ENCODE assay signal across 1 cellular context in genomic region chr4:127069675-127070074, GRCh38.
TF ChIP-seq lines count a peak whose summit lies in the region.

No MANE protein-coding gene starts in this region.

TF ChIP-seq in SK-N-SH treated with all-trans-retinoic acid at 6 μM for 48 hours, 23 proteins besides CTCF, POLR2A, EP300 and RAD21 (continued from another document):
- no peak for TF ChIP-seq TSHZ2 (CRISPR knock-in tag; IDR thresholded peaks at IDR 0.05)
- no peak for TF ChIP-seq PPARA (CRISPR knock-in tag; IDR thresholded peaks at IDR 0.05; ENCODE audit: borderline replicate concordance)
- no peak for TF ChIP-seq PATZ1 (CRISPR knock-in tag; IDR thresholded peaks at IDR 0.05; ENCODE audit: borderline replicate concordance)
- TF ChIP-seq ZC3H10 (CRISPR knock-in tag; IDR thresholded peaks at IDR 0.05): no peak
- no peak for TF ChIP-seq ISL1 (CRISPR knock-in tag; IDR thresholded peaks at IDR 0.05)
